Comparison of ENCODE assay signal across 10 cellular contexts in the genomic region with DNA sequence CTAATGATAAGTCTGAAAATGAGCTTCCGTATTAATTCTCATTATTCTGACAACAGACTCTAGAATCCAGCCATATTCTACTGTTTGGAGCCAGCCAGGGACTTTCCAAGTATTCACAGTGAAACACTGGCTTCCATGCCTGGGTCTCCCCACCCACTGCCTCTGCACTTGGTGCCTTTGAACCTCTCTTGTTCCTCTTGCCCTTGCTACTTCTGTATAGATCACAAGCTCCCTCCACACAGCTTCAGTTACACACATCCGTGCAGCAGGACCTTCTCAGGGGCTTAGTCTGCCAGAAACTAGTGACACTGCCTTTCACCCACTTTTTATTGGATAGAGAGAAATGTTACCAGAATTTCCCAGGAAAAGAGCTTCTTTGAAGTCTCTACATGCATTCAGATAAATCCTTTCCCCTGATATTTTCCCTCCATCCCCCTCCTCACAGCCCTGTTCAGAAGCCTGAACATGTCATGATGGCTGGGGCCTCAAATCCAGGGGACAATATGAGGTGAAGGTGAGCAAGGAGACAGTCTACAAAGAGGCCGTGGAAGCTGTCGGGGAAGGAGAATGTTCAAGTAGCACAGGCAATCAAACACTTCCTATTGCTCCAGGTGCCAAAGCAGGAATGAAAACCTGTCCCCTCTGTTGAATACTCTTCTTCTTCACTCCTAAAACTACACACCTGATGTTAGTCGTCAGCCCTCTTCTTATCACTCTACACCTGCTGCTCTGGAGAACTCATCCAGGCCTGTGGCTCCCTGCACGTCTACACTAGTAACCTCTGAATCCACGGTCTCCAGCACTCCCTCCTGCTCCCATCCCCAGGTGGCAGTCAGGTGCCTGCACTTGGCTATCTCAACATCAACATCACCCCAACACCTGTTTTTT. TPM values are rescaled to one million over a fixed set of nuclear protein-coding genes. Genes with fewer than 3 reads are reported as not detected.
DNase-seq lines count a peak whose midpoint lies in the region; ATAC-seq and TF ChIP-seq lines count a peak whose summit lies in the region.
"Had no signal": no experiment of that assay in that cellular context is flagged by ENCODE, and none has a peak within 500 bp of the region (broad histone marks: within the 10 kb centered on the region; RNA-seq: fewer than 3 reads in every experiment).

No MANE protein-coding gene starts in this region.

- no peak overlapping the region for H3K4me2 ChIP-seq in IMR-90 (ENCODE audit: low read depth, low read length)
- H3K4me2 ChIP-seq: KMS-11 had no signal

- TF ChIP-seq POLR2A in IMR-90 (IDR thresholded peaks at IDR 0.05; ENCODE audit: low read depth, low read length), result no peak

- WGBS in IMR-90 (ENCODE audit: extremely low coverage in 2 of 2, insufficient read length in 1 of 2), 2 experiments, result 50% methylated on average over 2 of the region's 7 CpGs; no CpG with 5 or more reads in 1 of the 2 experiments

- H4K8ac ChIP-seq in IMR-90 (ENCODE audit: low read depth in 2 of 2, low read length in 2 of 2), result no peak overlapping the region

- H3K18ac ChIP-seq in IMR-90 (ENCODE audit: low read depth, low read length), result no peak overlapping the region

- no peak overlapping the region for H4K5ac ChIP-seq in IMR-90 (ENCODE audit: low read depth, low read length)

- dilution Hi-C loops in IMR-90 (cut with HindIII; ENCODE audit: low sequenced_read_pairs, unreplicated experiment), result no loop called here

- no peak for TF ChIP-seq RAD21 in IMR-90 (IDR thresholded peaks at IDR 0.05; ENCODE audit: low read length)

- H3K9me1 ChIP-seq in IMR-90 (ENCODE audit: insufficient read depth, low read length), result no peaks in the 10 kb centered on the region

- no peaks in the 10 kb centered on the region for H4K20me1 ChIP-seq in IMR-90 (ENCODE audit: insufficient read depth, low read length)

- ATAC-seq in GM21447 (IDR thresholded peaks at IDR 0.05; ENCODE audit: unreplicated experiment) (peak; percentile 72), IMR-90 (ENCODE audit: low read depth) (no peak; the same call in 1 of the 2 replicates)
- peak; percentile 89 for ATAC-seq in effector memory CD8-positive, alpha-beta T cell (replicated peaks)

- no peak overlapping the region for H2AFZ ChIP-seq in IMR-90 (replicated peaks; ENCODE audit: low read length, poor library complexity)

- no peak overlapping the region for H3K23ac ChIP-seq in IMR-90 (ENCODE audit: low read depth, low read length)

- H3K9me3 ChIP-seq in IMR-90 (ENCODE audit: control insufficient read depth, insufficient read depth, low read length), result no peaks in the 10 kb centered on the region

- H3K27me3 Mint-ChIP-seq in effector memory CD8-positive, alpha-beta T cell, result peaks cover 0 to 3% of the 10 kb centered on the region in 2 donors

- H3K56ac ChIP-seq in IMR-90 (ENCODE audit: extremely low read depth, insufficient read depth, low read length), result no peak overlapping the region

- no peaks in the 10 kb centered on the region for H3K9me3 Mint-ChIP-seq in effector memory CD8-positive, alpha-beta T cell

- peaks cover 5 to 15% of the 10 kb centered on the region in 2 donors for H3K4me1 Mint-ChIP-seq in effector memory CD8-positive, alpha-beta T cell (ENCODE audit: low read depth in 2 of 2)

- intact Hi-C loops in IMR-90 (cut with micrococcal nuclease), result no loop called here

- no peak overlapping the region for H4K91ac ChIP-seq in IMR-90 (ENCODE audit: insufficient read depth, low read depth, low read length)

- no peak overlapping the region for H3K14ac ChIP-seq in IMR-90 (replicated peaks; ENCODE audit: low read depth, low read length)

- peaks cover 18% of the 10 kb centered on the region for H3K27me3 ChIP-seq in IMR-90 (ENCODE audit: control insufficient read depth, insufficient read depth, low read length)

- in situ Hi-C loops in IMR-90 (cut with MboI; ENCODE audit: low sequenced_read_pairs), result no loop called here

- no peak overlapping the region for H2BK20ac ChIP-seq in IMR-90 (ENCODE audit: low read depth, low read length)

- no peak overlapping the region for H3K4ac ChIP-seq in IMR-90 (ENCODE audit: low read depth, low read length)

- H3K79me1 ChIP-seq in IMR-90 (ENCODE audit: low read depth in 1 of 2, low read length in 2 of 2), result no peaks in the 10 kb centered on the region

- POLR2A ChIA-PET in IMR-90 (lab: Charles Lee; ENCODE audit: unreplicated experiment), result no interaction called here

- peaks cover 3% of the 10 kb centered on the region for H3K36me3 Mint-ChIP-seq in effector memory CD8-positive, alpha-beta T cell (ENCODE audit: insufficient read depth)

- H2AK9ac ChIP-seq in IMR-90 (replicated peaks; ENCODE audit: low read depth, low read length, poor library complexity), result no peak overlapping the region

- BruUV-seq in IMR-90 (replicated peaks; lab: Mats Ljungman, UMichigan), result no TSS peak

- no peak overlapping the region for H3K27ac ChIP-seq in IMR-90 (ENCODE audit: insufficient read depth, low read length)
- H3K27ac ChIP-seq: KMS-11 had no signal

- H2BK120ac ChIP-seq in IMR-90 (ENCODE audit: low read depth, low read length), result no peak overlapping the region

- peak overlapping the region; percentile 36 for H3K4me3 ChIP-seq in GM12875 (ENCODE audit: low read depth, low read length)
- no peak overlapping the region for H3K4me3 ChIP-seq in IMR-90 (ENCODE audit: insufficient read depth, low read depth, low read length)

- H2BK5ac ChIP-seq in IMR-90 (ENCODE audit: low read depth, low read length, poor library complexity, severe bottlenecking), result no peak overlapping the region

- DNase-seq in IMR-90 (peak; percentile 4), putamen (ENCODE audit: low spot score) (peak; percentile 47), NK-92 (lab: John Stamatoyannopoulos, UW; ENCODE audit: unreplicated experiment) (no peak)
- DNase-seq in effector memory CD8-positive, alpha-beta T cell, result peak in 2 of 3 experiments; percentile 32 to 33
- DNase-seq in stimulated activated CD4-positive, alpha-beta T cell treated with anti-CD3 and anti-CD28 coated beads, Interleukin-4, amount 100 ng/mL, for 24 hours, result no peak
- DNase-seq in NK-92 treated with Interleukin-12 subunit alpha and Interleukin-12 subunit beta, amount 100 ng/mL, for 24 hours (lab: John Stamatoyannopoulos, UW), result no peak

- no peaks in the 10 kb centered on the region for H3K36me3 ChIP-seq in IMR-90 (ENCODE audit: control insufficient read depth, insufficient read depth, low read length)

- H3K4me1 ChIP-seq in IMR-90 (ENCODE audit: control insufficient read depth, insufficient read depth, low read length), result no peaks in the 10 kb centered on the region

- TF ChIP-seq CTCF in GM12875 (IDR thresholded peaks at IDR 0.05; ENCODE audit: borderline replicate concordance, insufficient read depth, low read depth, low read length) (no peak), IMR-90 (conservative IDR thresholded peaks at IDR 0.05; ENCODE audit: low read depth, low read length) (no peak)

- no peak overlapping the region for H2AK5ac ChIP-seq in IMR-90 (ENCODE audit: low read depth, low read length)

- H2BK15ac ChIP-seq in IMR-90 (ENCODE audit: low read depth, low read length), result no peak overlapping the region

- CTCF ChIA-PET in IMR-90 (lab: Yijun Ruan, JAX), result interaction anchor here (1.0 kb wide), 1 partner anchor 45 kb away, joined by 3 read pairs; no protein-coding TSS in a partner anchor

- H3K27ac Mint-ChIP-seq in effector memory CD8-positive, alpha-beta T cell, result peak overlapping the region; percentile 87 to 89

- H3K9ac ChIP-seq in IMR-90 (ENCODE audit: low read depth, low read length), result no peak overlapping the region
- H3K9ac ChIP-seq: KMS-11 had no signal

- H3K4me3 Mint-ChIP-seq in effector memory CD8-positive, alpha-beta T cell, result peak overlapping the region in 1 of 2 donors; percentile 39

TF ChIP-seq in IMR-90, 13 proteins besides CTCF, POLR2A, EP300 and RAD21:
- TF ChIP-seq FOS (IDR thresholded peaks at IDR 0.05; ENCODE audit: low read depth, low read length) (no peak), CEBPB (IDR thresholded peaks at IDR 0.05; ENCODE audit: low read depth, low read length) (no peak), RFX5 (IDR thresholded peaks at IDR 0.05; ENCODE audit: low read depth, low read length) (peak; percentile 95)
TF ChIP-seq in IMR-90: peak in this region for 1.

RNA-seq across cellular contexts. Expression of a gene that starts 20.1 kb away (rescaled TPM):
- total RNA-seq in IMR-90 (2012; rRNA removed), result not detected in 2 replicates
- polyA plus RNA-seq in IMR-90 (2012; rRNA removed), result not detected in 2 replicates
- not detected in 2 replicates for polyA plus RNA-seq in IMR-90 (2012; cell fraction: cytosol; rRNA removed)
- not detected in 2 replicates for polyA plus RNA-seq in IMR-90 (2012; cell fraction: nucleus; rRNA removed; ENCODE audit: low replicate concordance)
- total RNA-seq: endothelial cell of umbilical vein had no signal
- polyA plus RNA-seq: endothelial cell of umbilical vein had no signal

RNA-seq across cellular contexts. Expression of a gene that starts 43.9 kb away (rescaled TPM):
- total RNA-seq in IMR-90 (2012; rRNA removed), result not detected in 2 replicates
- not detected in 2 replicates for polyA plus RNA-seq in IMR-90 (2012; rRNA removed)
- polyA plus RNA-seq in IMR-90 (2012; cell fraction: cytosol; rRNA removed), result 0.03 and 0.05 TPM in 2 replicates
- polyA plus RNA-seq in IMR-90 (2012; cell fraction: nucleus; rRNA removed; ENCODE audit: low replicate concordance), result not detected in 2 replicates
- total RNA-seq: endothelial cell of umbilical vein had no signal

RNA-seq across cellular contexts. Expression of a gene that starts 46.2 kb away (rescaled TPM):
- 5.8 and 7.7 TPM in 2 replicates for total RNA-seq in IMR-90 (2012; rRNA removed)
- 9.7 and 10.7 TPM in 2 replicates for polyA plus RNA-seq in IMR-90 (2012; rRNA removed)
- polyA plus RNA-seq in IMR-90 (2012; cell fraction: cytosol; rRNA removed), result 11.7 and 13.7 TPM in 2 replicates
- polyA plus RNA-seq in IMR-90 (2012; cell fraction: nucleus; rRNA removed; ENCODE audit: low replicate concordance), result 4.3 and 7.0 TPM in 2 replicates

Comparison
In these comparisons a context has a peak if more than half of its experiments do, and no peak if none do; other contexts are left out.
1. DNase-seq: peak in IMR-90 (single experiment), effector memory CD8-positive, alpha-beta T cell (2 of 3) and putamen (single experiment); none in NK-92 (single experiment), stimulated activated CD4-positive, alpha-beta T cell treated with anti-CD3 and anti-CD28 coated beads, Interleukin-4, amount 100 ng/mL, for 24 hours (single experiment) and NK-92 treated with Interleukin-12 subunit alpha and Interleukin-12 subunit beta, amount 100 ng/mL, for 24 hours (single experiment).